In genomic region chr16:69309316-69309715, GRCh38 we compare ENCODE assay signal across 12 cellular contexts. TPM values are rescaled to one million over a fixed set of nuclear protein-coding genes. Genes with fewer than 3 reads are reported as not detected.
DNase-seq lines count a peak whose midpoint lies in the region; ATAC-seq, FAIRE-seq and TF ChIP-seq lines count a peak whose summit lies in the region.
"Had no signal": no experiment of that assay in that cellular context is flagged by ENCODE, and none has a peak within 500 bp of the region (broad histone marks: within the 10 kb centered on the region; RNA-seq: fewer than 3 reads in every experiment).

No MANE protein-coding gene starts in this region.

- H3K4ac ChIP-seq in IMR-90 (ENCODE audit: low read depth, low read length) (no peak overlapping the region), H1 (replicated peaks; ENCODE audit: insufficient read length, low read depth, low read length) (no peak overlapping the region)

- no peak for FAIRE-seq in H1 (lab: Jason Lieb, UNC)

- H3K4me3 ChIP-seq in IMR-90 (ENCODE audit: insufficient read depth, low read depth, low read length) (no peak overlapping the region), H1 (ENCODE audit: extremely low read depth in 1 of 4, insufficient read depth in 2 of 4, low read depth in 3 of 4, low read length in 4 of 4) (no peak overlapping the region)
- H3K4me3 ChIP-seq: left ventricle myocardium inferior had no signal

- H3K36me3 ChIP-seq in IMR-90 (ENCODE audit: control insufficient read depth, insufficient read depth, low read length) = peaks cover 8% of the 10 kb centered on the region; the same call in 1 of the 2 replicates
- no peaks in the 10 kb centered on the region for H3K36me3 ChIP-seq in H1 (ENCODE audit: control insufficient read depth in 2 of 4, insufficient read depth in 4 of 4, low read length in 3 of 4)

- H3K4me2 ChIP-seq in IMR-90 (ENCODE audit: low read depth, low read length) (no peak overlapping the region), H1 (ENCODE audit: insufficient read depth in 1 of 2, low read depth in 2 of 2, low read length in 2 of 2) (no peak overlapping the region)

- H2BK5ac ChIP-seq in IMR-90 (ENCODE audit: low read depth, low read length, poor library complexity, severe bottlenecking) = no peak overlapping the region
- H2BK5ac ChIP-seq in H1 (ENCODE audit: low read depth, low read length) = no peak overlapping the region

- H3K14ac ChIP-seq in IMR-90 (replicated peaks; ENCODE audit: low read depth, low read length) = no peak overlapping the region
- no peak overlapping the region for H3K14ac ChIP-seq in H1 (ENCODE audit: insufficient read length)

- H2BK12ac ChIP-seq in H1 (ENCODE audit: low read depth, low read length) = no peak overlapping the region

- TF ChIP-seq POLR2A in IMR-90 (IDR thresholded peaks at IDR 0.05; ENCODE audit: low read depth, low read length) (no peak), H1 (IDR thresholded peaks at IDR 0.05; ENCODE audit: control extremely low read depth in 1 of 2, low read depth in 2 of 2, low read length in 2 of 2) (no peak)

- H2BK15ac ChIP-seq in IMR-90 (ENCODE audit: low read depth, low read length) (no peak overlapping the region), H1 (ENCODE audit: low read length) (no peak overlapping the region)

- H4K20me1 ChIP-seq in IMR-90 (ENCODE audit: insufficient read depth, low read length) = peaks cover 18% of the 10 kb centered on the region
- H4K20me1 ChIP-seq in H1 (replicated peaks in 1 of 2; ENCODE audit: control insufficient read depth in 1 of 2, insufficient read depth in 2 of 2, low read length in 2 of 2) = peaks cover 5 to 6% of the 10 kb centered on the region in 2 experiments

- no peak overlapping the region; the same call in 1 of the 2 replicates for H2AK5ac ChIP-seq in IMR-90 (ENCODE audit: low read depth, low read length)
- no peak overlapping the region for H2AK5ac ChIP-seq in H1 (ENCODE audit: low read depth, low read length)

- no peak overlapping the region for H3K18ac ChIP-seq in IMR-90 (ENCODE audit: low read depth, low read length)
- no peak overlapping the region for H3K18ac ChIP-seq in H1 (ENCODE audit: extremely low read depth, low read length)

- DNase-seq in IMR-90 = no peak
- DNase-seq in H1 (ENCODE audit: low read depth in 1 of 2, low spot score in 2 of 2) = no peak
- peak; percentile 41 for DNase-seq in occipital lobe (lab: John Stamatoyannopoulos, UW)
- no peak for DNase-seq in kidney glomerular epithelial cell (lab: John Stamatoyannopoulos, UW)
- DNase-seq: left ventricle myocardium inferior; NCI-H2081 treated with DMSO at 0.1 percent for 48 hours; stimulated activated naive CD4-positive, alpha-beta T cell treated with Interleukin-2 at 50 U/mL for 16 hours had no signal

- TF ChIP-seq CTCF in IMR-90 (conservative IDR thresholded peaks at IDR 0.05; ENCODE audit: low read depth, low read length) (no peak), H1 (IDR thresholded peaks at IDR 0.05; ENCODE audit: control extremely low read depth in 1 of 3, insufficient read depth in 1 of 3, low read depth in 1 of 3, low read length in 3 of 3) (no peak)

- H3K79me1 ChIP-seq in IMR-90 (ENCODE audit: low read depth in 1 of 2, low read length in 2 of 2) (peaks cover 8 to 28% of the 10 kb centered on the region in 2 experiments), H1 (ENCODE audit: low read depth, low read length) (no peaks in the 10 kb centered on the region)

- no peak overlapping the region for H3K56ac ChIP-seq in IMR-90 (ENCODE audit: extremely low read depth, insufficient read depth, low read length)
- no peak overlapping the region for H3K56ac ChIP-seq in H1 (replicated peaks; ENCODE audit: insufficient read length, low read depth, low read length)

- H3K79me2 ChIP-seq in H1 (ENCODE audit: control insufficient read depth in 1 of 2, insufficient read depth in 2 of 2, low read length in 2 of 2) = peaks cover 0 to 15% of the 10 kb centered on the region in 2 experiments; a peak in 1 of 4 replicates

- ATAC-seq in IMR-90 (ENCODE audit: low read depth) (no peak), GM19351 (IDR thresholded peaks at IDR 0.05; ENCODE audit: unreplicated experiment) (no peak), SK-N-SH treated with all-trans-retinoic acid at 6 μM for 48 hours (no peak)
- ATAC-seq: activated naive CD4-positive, alpha-beta T cell treated with anti-CD3 and anti-CD28 coated beads, Interleukin-2, amount 50 U/mL, for 72 hours had no signal

- intact Hi-C loops in IMR-90 (cut with micrococcal nuclease) = no loop called here

- H4K91ac ChIP-seq in IMR-90 (ENCODE audit: insufficient read depth, low read depth, low read length) (no peak overlapping the region), H1 (replicated peaks; ENCODE audit: insufficient read length, low read length) (no peak overlapping the region)

- H4K5ac ChIP-seq in IMR-90 (ENCODE audit: low read depth, low read length) = no peak overlapping the region
- H4K5ac ChIP-seq in H1 (ENCODE audit: insufficient read length, low read depth, low read length) = no peak overlapping the region

- CTCF ChIA-PET in IMR-90 (lab: Yijun Ruan, JAX) = no interaction called here
- CTCF ChIA-PET in H1 (lab: Charles Lee; ENCODE audit: partially characterized antibody) = no interaction called here

- BruUV-seq in IMR-90 (replicated peaks; lab: Mats Ljungman, UMichigan) = no TSS peak

- in situ Hi-C loops in IMR-90 (cut with MboI; ENCODE audit: low sequenced_read_pairs) = no loop called here

- TF ChIP-seq EP300 in H1 (IDR thresholded peaks at IDR 0.05; ENCODE audit: borderline replicate concordance in 1 of 2, low read depth in 2 of 2, low read length in 2 of 2) = no peak

- peak overlapping the region; percentile 9 for H2AK9ac ChIP-seq in IMR-90 (replicated peaks; ENCODE audit: low read depth, low read length, poor library complexity)

- dilution Hi-C loops in IMR-90 (cut with HindIII; ENCODE audit: low sequenced_read_pairs, unreplicated experiment) = no loop called here

- no peak for TF ChIP-seq RAD21 in IMR-90 (IDR thresholded peaks at IDR 0.05; ENCODE audit: low read length)
- TF ChIP-seq RAD21 in H1 (IDR thresholded peaks at IDR 0.05 in 1 of 2, conservative IDR thresholded peaks at IDR 0.05 in 1 of 2; ENCODE audit: low read depth in 2 of 2, low read length in 2 of 2) = no peak

- 0 out of 2 replicates have a peak, but pooled peaks cover 3% of the 10 kb centered on the region for H3K23me2 ChIP-seq in H1 (ENCODE audit: low read depth, low read length)

- H3K27me3 ChIP-seq in IMR-90 (ENCODE audit: control insufficient read depth, insufficient read depth, low read length) (no peaks in the 10 kb centered on the region), H1 (replicated peaks in 1 of 4; ENCODE audit: control insufficient read depth in 3 of 4, extremely low read depth in 1 of 4, insufficient read depth in 3 of 4, low read length in 3 of 4) (no peaks in the 10 kb centered on the region)

- H3K23ac ChIP-seq in IMR-90 (ENCODE audit: low read depth, low read length) (no peak overlapping the region), H1 (ENCODE audit: insufficient read length) (no peak overlapping the region)

- H3K4me1 ChIP-seq in IMR-90 (ENCODE audit: control insufficient read depth, insufficient read depth, low read length) = peaks cover 4% of the 10 kb centered on the region
- H3K4me1 ChIP-seq in H1 (replicated peaks in 1 of 4; ENCODE audit: control insufficient read depth in 3 of 4, insufficient read depth in 4 of 4, low read length in 3 of 4) = peaks cover 0 to 4% (median 3%) of the 10 kb centered on the region in 4 experiments; a peak in 4 of 7 replicates

- no peak overlapping the region for H2BK20ac ChIP-seq in IMR-90 (ENCODE audit: low read depth, low read length)
- H2BK20ac ChIP-seq in H1 (ENCODE audit: low read length) = no peak overlapping the region

- H4K8ac ChIP-seq in IMR-90 (ENCODE audit: low read depth in 2 of 2, low read length in 2 of 2) (no peak overlapping the region), H1 (ENCODE audit: extremely low read depth, insufficient read depth, low read length) (no peak overlapping the region)

- H3K9me1 ChIP-seq in IMR-90 (ENCODE audit: insufficient read depth, low read length) = peaks cover 6% of the 10 kb centered on the region; the same call in 1 of the 2 replicates

- 65% methylated on average over 7 of the region's 12 CpGs; no CpG with 5 or more reads in 1 of the 2 experiments for WGBS in IMR-90 (ENCODE audit: extremely low coverage in 2 of 2, insufficient read length in 1 of 2), 2 experiments
- 94% methylated on average over 12 of the region's 12 CpGs; no CpG with 5 or more reads in 1 of the 2 experiments for WGBS in H1 (ENCODE audit: extremely low coverage in 1 of 2, insufficient coverage in 1 of 2, insufficient read length in 1 of 2, insufficient replicate concordance in 2 of 2, low coverage in 1 of 2, low lambda C conversion rate in 2 of 2, missing lambda C conversion rate in 1 of 2), 2 experiments

- no peak overlapping the region for H3K9ac ChIP-seq in IMR-90 (ENCODE audit: low read depth, low read length)
- no peak overlapping the region for H3K9ac ChIP-seq in H1 (replicated peaks in 1 of 4; ENCODE audit: extremely low read depth in 1 of 4, low read depth in 3 of 4, low read length in 3 of 4)

- no peak overlapping the region for H3K27ac ChIP-seq in IMR-90 (ENCODE audit: insufficient read depth, low read length)
- no peak overlapping the region for H3K27ac ChIP-seq in H1 (ENCODE audit: low read depth, low read length)
- H3K27ac ChIP-seq: left ventricle myocardium inferior had no signal

- H3K9me3 ChIP-seq in IMR-90 (ENCODE audit: control insufficient read depth, insufficient read depth, low read length) (no peaks in the 10 kb centered on the region), H1 (ENCODE audit: insufficient read depth in 2 of 2, low read depth in 1 of 2, low read length in 1 of 2) (no peaks in the 10 kb centered on the region)
- H3K9me3 ChIP-seq: left ventricle myocardium inferior had no signal

- POLR2A ChIA-PET in IMR-90 (lab: Charles Lee; ENCODE audit: unreplicated experiment) (no interaction called here), H1 (lab: Charles Lee; ENCODE audit: partially characterized antibody) (interaction anchor here (1.2 to 24.8 kb wide), 3 partner anchors 8 to 178 kb away, joined by 3 to 497 read pairs (median 5); partner anchors contain the start of genes COG8, NIP7, PDF and TMED6)

- H2BK120ac ChIP-seq in IMR-90 (ENCODE audit: low read depth, low read length) (no peak overlapping the region), H1 (replicated peaks; ENCODE audit: low read depth, low read length) (no peak overlapping the region)

- H2AFZ ChIP-seq in IMR-90 (replicated peaks; ENCODE audit: low read length, poor library complexity) (no peak overlapping the region), H1 (ENCODE audit: low read length) (no peak overlapping the region)

RNA-seq across cellular contexts. Expression of gene VPS4A, which starts 1.8 kb away (rescaled TPM):
- total RNA-seq in IMR-90 (2012; rRNA removed) (23.3 and 25.3 TPM in 2 replicates), occipital lobe (34.6 TPM)
- polyA plus RNA-seq in IMR-90 (2012; rRNA removed) (23.3 and 25.2 TPM in 2 replicates), H1 (2011; rRNA removed) (14.1 and 19.0 TPM in 2 replicates)
- polyA plus RNA-seq in IMR-90 (2012; cell fraction: cytosol; rRNA removed) = 21.9 TPM in 2 replicates
- 43.1 and 50.4 TPM in 2 replicates for polyA plus RNA-seq in IMR-90 (2012; cell fraction: nucleus; rRNA removed; ENCODE audit: low replicate concordance)
- 24.1 and 26.6 TPM in 2 replicates for total RNA-seq in H1 (2021; fragmentation: NEBNext Ultra II Directional; extraction: Animal tissue kit (Norgen Biotek cat#: 25700))
- 17.5 TPM for polyA plus RNA-seq in H1 (2011; cell fraction: cytosol; rRNA removed)
- 44.3 TPM for polyA plus RNA-seq in H1 (2011; cell fraction: nucleus; rRNA removed)
- 40.5 to 48.2 TPM (median 43.7 TPM) in 4 replicates for polyA plus RNA-seq in H1 (2012, experiment 1 of 2)
- polyA plus RNA-seq in H1 (2012, experiment 2 of 2) = 35.4 TPM
- polyA plus RNA-seq in H1 (2013, experiment 1 of 2) = 29.0 TPM
- polyA plus RNA-seq in H1 (2013, experiment 2 of 2) = 28.7 TPM
- 10.6 and 15.4 TPM in 2 replicates for polyA minus RNA-seq in H1 (2011; rRNA and poly(A)+ RNA removed)
- 7.6 TPM for polyA minus RNA-seq in H1 (2011; cell fraction: cytosol; rRNA and poly(A)+ RNA removed)
- 18.0 TPM for polyA minus RNA-seq in H1 (2011; cell fraction: nucleus; rRNA and poly(A)+ RNA removed)

RNA-seq across cellular contexts. Expression of gene PDF, which starts 21.1 kb away (rescaled TPM):
- total RNA-seq in IMR-90 (2012; rRNA removed) (4.5 and 7.5 TPM in 2 replicates), occipital lobe (9.5 TPM)
- polyA plus RNA-seq in IMR-90 (2012; rRNA removed) (6.4 and 7.6 TPM in 2 replicates), H1 (2011; rRNA removed) (17.7 and 19.3 TPM in 2 replicates)
- 10.9 and 17.5 TPM in 2 replicates for polyA plus RNA-seq in IMR-90 (2012; cell fraction: cytosol; rRNA removed)
- 6.6 and 10.2 TPM in 2 replicates for polyA plus RNA-seq in IMR-90 (2012; cell fraction: nucleus; rRNA removed; ENCODE audit: low replicate concordance)
- 23.6 and 23.9 TPM in 2 replicates for total RNA-seq in H1 (2021; fragmentation: NEBNext Ultra II Directional; extraction: Animal tissue kit (Norgen Biotek cat#: 25700))
- 24.1 TPM for polyA plus RNA-seq in H1 (2011; cell fraction: cytosol; rRNA removed)
- 14.3 TPM for polyA plus RNA-seq in H1 (2011; cell fraction: nucleus; rRNA removed)
- polyA plus RNA-seq in H1 (2012, experiment 1 of 2) = 3.7 to 14.4 TPM (median 11.4 TPM) in 4 replicates
- polyA plus RNA-seq in H1 (2012, experiment 2 of 2) = 6.7 TPM
- polyA plus RNA-seq in H1 (2013, experiment 1 of 2) = 14.2 TPM
- polyA plus RNA-seq in H1 (2013, experiment 2 of 2) = 14.9 TPM
- polyA minus RNA-seq in H1 (2011; rRNA and poly(A)+ RNA removed) = 2.4 and 3.7 TPM in 2 replicates
- 9.5 TPM for polyA minus RNA-seq in H1 (2011; cell fraction: cytosol; rRNA and poly(A)+ RNA removed)
- 17.2 TPM for polyA minus RNA-seq in H1 (2011; cell fraction: nucleus; rRNA and poly(A)+ RNA removed)

RNA-seq across cellular contexts. Expression of gene COG8, which starts 30.0 kb away (rescaled TPM):
- 19.4 and 26.2 TPM in 2 replicates for total RNA-seq in IMR-90 (2012; rRNA removed)
- 22.8 and 23.4 TPM in 2 replicates for polyA plus RNA-seq in IMR-90 (2012; rRNA removed)
- 16.0 and 27.1 TPM in 2 replicates for polyA plus RNA-seq in IMR-90 (2012; cell fraction: cytosol; rRNA removed)
- polyA plus RNA-seq in IMR-90 (2012; cell fraction: nucleus; rRNA removed; ENCODE audit: low replicate concordance) = 19.7 and 25.4 TPM in 2 replicates
- 55.4 and 55.6 TPM in 2 replicates for total RNA-seq in H1 (2021; fragmentation: NEBNext Ultra II Directional; extraction: Animal tissue kit (Norgen Biotek cat#: 25700))
- 49.1 and 60.9 TPM in 2 replicates for polyA plus RNA-seq in H1 (2011; rRNA removed)
- 51.7 TPM for polyA plus RNA-seq in H1 (2011; cell fraction: cytosol; rRNA removed)
- 66.6 TPM for polyA plus RNA-seq in H1 (2011; cell fraction: nucleus; rRNA removed)
- polyA plus RNA-seq in H1 (2012, experiment 1 of 2) = 32.4 to 36.9 TPM (median 34.4 TPM) in 4 replicates
- 41.0 TPM for polyA plus RNA-seq in H1 (2012, experiment 2 of 2)
- 32.4 TPM for polyA plus RNA-seq in H1 (2013, experiment 1 of 2)
- polyA plus RNA-seq in H1 (2013, experiment 2 of 2) = 29.5 TPM
- polyA minus RNA-seq in H1 (2011; rRNA and poly(A)+ RNA removed) = 76.0 and 83.9 TPM in 2 replicates
- polyA minus RNA-seq in H1 (2011; cell fraction: cytosol; rRNA and poly(A)+ RNA removed) = 39.5 TPM
- 70.1 TPM for polyA minus RNA-seq in H1 (2011; cell fraction: nucleus; rRNA and poly(A)+ RNA removed)
- 51.6 TPM for total RNA-seq in occipital lobe

RNA-seq across cellular contexts. Expression of gene NIP7, which starts 30.3 kb away (rescaled TPM):
- total RNA-seq in IMR-90 (2012; rRNA removed) = 28.3 and 40.5 TPM in 2 replicates
- 10.6 and 14.0 TPM in 2 replicates for polyA plus RNA-seq in IMR-90 (2012; rRNA removed)
- 3.4 and 16.1 TPM in 2 replicates for polyA plus RNA-seq in IMR-90 (2012; cell fraction: cytosol; rRNA removed)
- 3.0 and 8.0 TPM in 2 replicates for polyA plus RNA-seq in IMR-90 (2012; cell fraction: nucleus; rRNA removed; ENCODE audit: low replicate concordance)
- 52.1 and 52.2 TPM in 2 replicates for total RNA-seq in H1 (2021; fragmentation: NEBNext Ultra II Directional; extraction: Animal tissue kit (Norgen Biotek cat#: 25700))
- polyA plus RNA-seq in H1 (2011; rRNA removed) = 10.5 and 14.5 TPM in 2 replicates
- polyA plus RNA-seq in H1 (2011; cell fraction: cytosol; rRNA removed) = 19.2 TPM
- polyA plus RNA-seq in H1 (2011; cell fraction: nucleus; rRNA removed) = 6.5 TPM
- 24.2 to 41.0 TPM (median 29.1 TPM) in 4 replicates for polyA plus RNA-seq in H1 (2012, experiment 1 of 2)
- 7.5 TPM for polyA plus RNA-seq in H1 (2012, experiment 2 of 2)
- polyA plus RNA-seq in H1 (2013, experiment 1 of 2) = 39.7 TPM
- 40.2 TPM for polyA plus RNA-seq in H1 (2013, experiment 2 of 2)
- 17.8 and 26.5 TPM in 2 replicates for polyA minus RNA-seq in H1 (2011; rRNA and poly(A)+ RNA removed)
- 11.9 TPM for polyA minus RNA-seq in H1 (2011; cell fraction: cytosol; rRNA and poly(A)+ RNA removed)
- polyA minus RNA-seq in H1 (2011; cell fraction: nucleus; rRNA and poly(A)+ RNA removed) = 19.7 TPM
- 14.2 TPM for total RNA-seq in occipital lobe

RNA-seq across cellular contexts. Expression of gene TMED6, which starts 42.3 kb away (rescaled TPM):
- total RNA-seq in IMR-90 (2012; rRNA removed) = not detected in 2 replicates
- 0.10 and 0.20 TPM in 2 replicates for polyA plus RNA-seq in IMR-90 (2012; rRNA removed)
- polyA plus RNA-seq in IMR-90 (2012; cell fraction: cytosol; rRNA removed) = not detected in 2 replicates
- 0.08 and 0.73 TPM in 2 replicates for polyA plus RNA-seq in IMR-90 (2012; cell fraction: nucleus; rRNA removed; ENCODE audit: low replicate concordance)
- 0.94 TPM in 1 of 2 replicates, not detected in the other for total RNA-seq in H1 (2021; fragmentation: NEBNext Ultra II Directional; extraction: Animal tissue kit (Norgen Biotek cat#: 25700))
- not detected in 2 replicates for polyA plus RNA-seq in H1 (2011; rRNA removed)
- polyA plus RNA-seq in H1 (2011; cell fraction: cytosol; rRNA removed) = not detected
- polyA plus RNA-seq in H1 (2011; cell fraction: nucleus; rRNA removed) = 0.13 TPM
- 0.29 to 0.83 TPM (median 0.65 TPM) in 3 of 4 replicates, not detected in the other for polyA plus RNA-seq in H1 (2012, experiment 1 of 2)
- polyA plus RNA-seq in H1 (2012, experiment 2 of 2) = not detected
- not detected for polyA plus RNA-seq in H1 (2013, experiment 1 of 2)
- 0.07 TPM for polyA plus RNA-seq in H1 (2013, experiment 2 of 2)
- not detected in 2 replicates for polyA minus RNA-seq in H1 (2011; rRNA and poly(A)+ RNA removed)
- polyA minus RNA-seq in H1 (2011; cell fraction: cytosol; rRNA and poly(A)+ RNA removed) = not detected
- polyA minus RNA-seq in H1 (2011; cell fraction: nucleus; rRNA and poly(A)+ RNA removed) = not detected
- total RNA-seq in occipital lobe = not detected
- total RNA-seq: left ventricle myocardium inferior, LHCN-M2 had no signal
- polyA plus RNA-seq: CD14-positive monocyte had no signal
